21 cellular contexts compared by ENCODE assay signal in genomic region chr6:82095091-82095490, GRCh38.
A peak's percentile ranks its signal among the peaks of the same experiment; 100 is the strongest.
DNase-seq lines count a peak whose midpoint lies in the region; FAIRE-seq and TF ChIP-seq lines count a peak whose summit lies in the region.
"Had no signal": no experiment of that assay in that cellular context is flagged by ENCODE, and none has a peak within 500 bp of the region (broad histone marks: within the 10 kb centered on the region; RNA-seq: fewer than 3 reads in every experiment).

No MANE protein-coding gene starts in this region.

- H3K36me3 ChIP-seq in mesendoderm (ENCODE audit: control insufficient read depth, insufficient read depth, low read length), result no peaks in the 10 kb centered on the region
- H3K36me3 ChIP-seq in adrenal gland (replicated peaks in 1 of 2), result no peaks in the 10 kb centered on the region
- H3K36me3 ChIP-seq: brain microvascular endothelial cell, esophagus muscularis mucosa, MG63, upper lobe of right lung had no signal

- no peaks in the 10 kb centered on the region for H3K79me1 ChIP-seq in mesendoderm (ENCODE audit: low read length)

- H2BK5ac ChIP-seq in mesendoderm (ENCODE audit: low read length), result no peak overlapping the region

- H2AK5ac ChIP-seq in mesendoderm (ENCODE audit: low read length), result no peak overlapping the region

- no peak overlapping the region for H2BK15ac ChIP-seq in mesendoderm (replicated peaks; ENCODE audit: low read depth)

- no peak overlapping the region for H3K4me2 ChIP-seq in mesendoderm (ENCODE audit: low read length)

- TF ChIP-seq CTCF in adrenal gland (IDR thresholded peaks at IDR 0.05), result no peak

- no peaks in the 10 kb centered on the region for H3K79me2 ChIP-seq in mesendoderm (ENCODE audit: control insufficient read depth, insufficient read depth, low read length)

- DNase-seq in GF-D8 (lab: John Stamatoyannopoulos, UW) (peak; percentile 24), MV-4-11 (lab: John Stamatoyannopoulos, UW) (peak; percentile 71), SKM-1 (lab: John Stamatoyannopoulos, UW; ENCODE audit: unreplicated experiment) (peak; percentile 18), mesendoderm (peak; percentile 23), urothelium cell line (ENCODE audit: low spot score) (no peak), NCI-H2081 treated with DMSO at 0.1 percent for 48 hours (lab: John Stamatoyannopoulos, UW) (no peak), adrenal gland (no peak)
- DNase-seq: activated CD4-positive, alpha-beta T cell treated with anti-CD3 and anti-CD28 coated beads for 48 hours; activated T-cell treated with anti-CD3 and anti-CD28 coated beads, Interleukin-2, amount 50 U/mL, for 4 hours; brain microvascular endothelial cell; CD4-positive, CD25-positive, alpha-beta regulatory T cell; foreskin melanocyte; mammary epithelial cell; MG63; NCI-H187 treated with DMSO at 0.1 percent for 48 hours; NCI-H526; nucleus accumbens; SHP77; stimulated activated CD4-positive, alpha-beta T cell treated with anti-CD3 and anti-CD28 coated beads, Interleukin-1b, Interleukin-23, amount 100 ng/mL, for 48 hours; upper lobe of right lung had no signal

- no peak overlapping the region for H3K9ac ChIP-seq in mesendoderm (ENCODE audit: low read length)

- no peak overlapping the region for H4K8ac ChIP-seq in mesendoderm (ENCODE audit: low read depth, low read length)

- H4K5ac ChIP-seq in mesendoderm (ENCODE audit: low read length), result no peak overlapping the region

- intact Hi-C loops in adrenal gland (cut with DNase I), result no loop called here

- no peak overlapping the region for H3K56ac ChIP-seq in mesendoderm (ENCODE audit: low read length)

- no peak overlapping the region for H3K4ac ChIP-seq in mesendoderm (ENCODE audit: low read depth, low read length)

- H3K23ac ChIP-seq in mesendoderm (ENCODE audit: low read length), result no peak overlapping the region

- H3K4me3 ChIP-seq in mesendoderm (ENCODE audit: low read length), result no peak overlapping the region
- H3K4me3 ChIP-seq in adrenal gland, result no peak overlapping the region
- H3K4me3 ChIP-seq: esophagus muscularis mucosa, MG63, upper lobe of right lung had no signal

- H2BK120ac ChIP-seq in mesendoderm (ENCODE audit: low read depth, low read length), result no peak overlapping the region

- TF ChIP-seq POLR2A in adrenal gland (IDR thresholded peaks at IDR 0.05), result no peak

- FAIRE-seq in urothelium cell line (lab: Jason Lieb, UNC), result no peak

- no CpG with 5 or more reads among the region's 5 CpGs for WGBS in mesendoderm (ENCODE audit: extremely low coverage, insufficient coverage, low lambda C conversion rate)
- WGBS in adrenal gland, 4 donors, result 54 to 68% (median 57%) methylated on average over 5 of the region's 5 CpGs

- no peaks in the 10 kb centered on the region for H3K9me3 ChIP-seq in adrenal gland (replicated peaks in 1 of 3)
- H3K9me3 ChIP-seq: esophagus muscularis mucosa, MG63, upper lobe of right lung had no signal

- H3K4me1 ChIP-seq in mesendoderm (ENCODE audit: control insufficient read depth, low read depth, low read length) (no peaks in the 10 kb centered on the region), adrenal gland (replicated peaks in 1 of 2) (no peaks in the 10 kb centered on the region)
- H3K4me1 ChIP-seq: esophagus muscularis mucosa, upper lobe of right lung had no signal

- H3K27ac ChIP-seq in mesendoderm (ENCODE audit: low read depth, low read length) (no peak overlapping the region), adrenal gland (no peak overlapping the region)
- H3K27ac ChIP-seq: brain microvascular endothelial cell, esophagus muscularis mucosa, upper lobe of right lung had no signal

- H3K27me3 ChIP-seq in mesendoderm (ENCODE audit: insufficient read depth, low read length, poor library complexity) (no peaks in the 10 kb centered on the region), adrenal gland (no peaks in the 10 kb centered on the region)
- H3K27me3 ChIP-seq: brain microvascular endothelial cell, esophagus muscularis mucosa, MG63, upper lobe of right lung had no signal

- no peak overlapping the region for H3K18ac ChIP-seq in mesendoderm (ENCODE audit: low read length)

Comparison
In these comparisons a context has a peak if more than half of its experiments do, and no peak if none do; other contexts are left out.
1. DNase-seq: peak in GF-D8 (single experiment), MV-4-11 (single experiment), SKM-1 (single experiment) and mesendoderm (single experiment); none in urothelium cell line (single experiment), NCI-H2081 treated with DMSO at 0.1 percent for 48 hours (single experiment) and adrenal gland (0 of 7).